9 cellular contexts compared by ENCODE assay signal in genomic region chr12:124746649-124747425, GRCh38.
DNase-seq lines count a peak whose midpoint lies in the region; ATAC-seq and TF ChIP-seq lines count a peak whose summit lies in the region.
"Had no signal": no experiment of that assay in that cellular context is flagged by ENCODE, and none has a peak within 500 bp of the region (broad histone marks: within the 10 kb centered on the region; RNA-seq: fewer than 3 reads in every experiment).

No MANE protein-coding gene starts in this region.

- H3K27ac ChIP-seq in PC-3 (ENCODE audit: low read length): peak overlapping the region; percentile 79
- peak overlapping the region; percentile 62 for H3K27ac ChIP-seq in colonic mucosa
- peak overlapping the region; percentile 79 to 90 (median 82) for H3K27ac ChIP-seq in transverse colon
- H3K27ac ChIP-seq: KMS-11 had no signal

- peak overlapping the region; percentile 36 for H3K9ac ChIP-seq in PC-3 (ENCODE audit: low read length)
- H3K9ac ChIP-seq in colonic mucosa (ENCODE audit: low read depth in 2 of 2, low read length in 2 of 2): peak overlapping the region in 1 of 2 donors; percentile 54
- H3K9ac ChIP-seq: KMS-11 had no signal

- POLR2A ChIA-PET in PC-3 (lab: Charles Lee; ENCODE audit: unreplicated experiment): no interaction called here

- H3K4me2 ChIP-seq in PC-3 (ENCODE audit: low read length): peak overlapping the region; percentile 74
- H3K4me2 ChIP-seq: KMS-11 had no signal

- H3K79me2 ChIP-seq in PC-3 (ENCODE audit: low read length): no peaks in the 10 kb centered on the region

- peaks cover 33% of the 10 kb centered on the region for H3K4me1 ChIP-seq in PC-3 (ENCODE audit: insufficient read depth, low read length)
- H3K4me1 ChIP-seq in colonic mucosa: peaks cover 18% of the 10 kb centered on the region
- H3K4me1 ChIP-seq in transverse colon: peaks cover 16 to 27% (median 24%) of the 10 kb centered on the region in 4 donors

- H3K9me3 ChIP-seq in PC-3 (ENCODE audit: low read length): no peaks in the 10 kb centered on the region
- no peaks in the 10 kb centered on the region for H3K9me3 ChIP-seq in colonic mucosa
- H3K9me3 ChIP-seq in transverse colon: no peaks in the 10 kb centered on the region

- CTCF ChIA-PET in PC-3 (lab: Charles Lee): interaction anchor here (0.5 to 1.2 kb wide), 4 partner anchors 16 to 228 kb away, joined by 3 to 4 read pairs (median 3); no protein-coding TSS in a partner anchor

- H3K9me3 Mint-ChIP-seq in nephron: no peaks in the 10 kb centered on the region

- H3K4me3 Mint-ChIP-seq in nephron: peak overlapping the region in 1 of 3 experiments; percentile 44

- H2AFZ ChIP-seq in PC-3 (ENCODE audit: low read length): no peak overlapping the region

- no peaks in the 10 kb centered on the region for H4K20me1 ChIP-seq in PC-3 (ENCODE audit: low read length)

- H3K27ac Mint-ChIP-seq in nephron: peak overlapping the region; percentile 97 to 98 (median 97)

- no peaks in the 10 kb centered on the region for H3F3A ChIP-seq in PC-3 (ENCODE audit: low read length, unreplicated experiment)

- H3K9me2 ChIP-seq in PC-3 (replicated peaks; ENCODE audit: low read length): no peaks in the 10 kb centered on the region

- intact Hi-C loops in PC-3 (cut with micrococcal nuclease): loop anchor here (1.0 to 10.0 kb wide), 5 partner anchors 18 to 362 kb away; partner anchors contain the start of gene NCOR2
- intact Hi-C loops in colonic mucosa (cut with DNase I): no loop called here
- intact Hi-C loops in transverse colon (cut with DNase I; ENCODE audit: low total_unique reads): no loop called here

- peaks cover 68% of the 10 kb centered on the region for H3K4me1 Mint-ChIP-seq in nephron

- H3K27me3 Mint-ChIP-seq in nephron (ENCODE audit: low read depth): peaks cover 9% of the 10 kb centered on the region

- H3K36me3 ChIP-seq in PC-3 (ENCODE audit: low read depth, low read length) (no peaks in the 10 kb centered on the region), colonic mucosa (no peaks in the 10 kb centered on the region), transverse colon (no peaks in the 10 kb centered on the region)

- no peak for DNase-seq in PC-3
- peak; percentile 31 for DNase-seq in colonic mucosa
- no peak for DNase-seq in transverse colon
- no peak for DNase-seq in mesenteric fat pad (ENCODE audit: low spot score)
- no peak for DNase-seq in NCI-H82 (lab: John Stamatoyannopoulos, UW)
- DNase-seq in DMS79 treated with DMSO at 0.1 percent for 48 hours (lab: John Stamatoyannopoulos, UW): no peak

- no peak for TF ChIP-seq POLR2A in transverse colon (IDR thresholded peaks at IDR 0.05)

- no peaks in the 10 kb centered on the region for H3K27me3 ChIP-seq in PC-3 (ENCODE audit: low read length)
- no peaks in the 10 kb centered on the region for H3K27me3 ChIP-seq in colonic mucosa
- no peaks in the 10 kb centered on the region for H3K27me3 ChIP-seq in transverse colon

- TF ChIP-seq EP300 in transverse colon (IDR thresholded peaks at IDR 0.05; ENCODE audit: low read depth): no peak

- in situ Hi-C loops in transverse colon (cut with MboI; ENCODE audit: low pct_ligation_motif_present in 1 of 4, low pct_unique_long_range_greater_than_20kb in 1 of 4, low sequenced_read_pairs in 3 of 4): no loop called here

- WGBS in transverse colon (ENCODE audit: low coverage in 1 of 2), 2 donors: 63% methylated on average over 10 of the region's 10 CpGs; no CpG with 5 or more reads in 1 of the 2 donors

- H3K36me3 Mint-ChIP-seq in nephron (ENCODE audit: low read depth): no peaks in the 10 kb centered on the region

- BruUV-seq in PC-3 (replicated peaks; lab: Mats Ljungman, UMichigan): TSS peak; percentile 73

- TF ChIP-seq CTCF in PC-3 (conservative IDR thresholded peaks at IDR 0.05; ENCODE audit: low read depth, low read length) (no peak), colonic mucosa (IDR thresholded peaks at IDR 0.05) (no peak), nephron (IDR thresholded peaks at IDR 0.05; ENCODE audit: unreplicated experiment in 3 of 3) (no peak), transverse colon (IDR thresholded peaks at IDR 0.05) (no peak)

- ATAC-seq in PC-3 (no peak), GM21825 (IDR thresholded peaks at IDR 0.05; ENCODE audit: unreplicated experiment) (no peak)

- H3K4me3 ChIP-seq in PC-3 (ENCODE audit: low read length) (peak overlapping the region; percentile 35; the same call in 1 of the 2 replicates), colonic mucosa (no peak overlapping the region), transverse colon (no peak overlapping the region)
